Comparison of ENCODE assay signal across 10 cellular contexts in the genomic region with DNA sequence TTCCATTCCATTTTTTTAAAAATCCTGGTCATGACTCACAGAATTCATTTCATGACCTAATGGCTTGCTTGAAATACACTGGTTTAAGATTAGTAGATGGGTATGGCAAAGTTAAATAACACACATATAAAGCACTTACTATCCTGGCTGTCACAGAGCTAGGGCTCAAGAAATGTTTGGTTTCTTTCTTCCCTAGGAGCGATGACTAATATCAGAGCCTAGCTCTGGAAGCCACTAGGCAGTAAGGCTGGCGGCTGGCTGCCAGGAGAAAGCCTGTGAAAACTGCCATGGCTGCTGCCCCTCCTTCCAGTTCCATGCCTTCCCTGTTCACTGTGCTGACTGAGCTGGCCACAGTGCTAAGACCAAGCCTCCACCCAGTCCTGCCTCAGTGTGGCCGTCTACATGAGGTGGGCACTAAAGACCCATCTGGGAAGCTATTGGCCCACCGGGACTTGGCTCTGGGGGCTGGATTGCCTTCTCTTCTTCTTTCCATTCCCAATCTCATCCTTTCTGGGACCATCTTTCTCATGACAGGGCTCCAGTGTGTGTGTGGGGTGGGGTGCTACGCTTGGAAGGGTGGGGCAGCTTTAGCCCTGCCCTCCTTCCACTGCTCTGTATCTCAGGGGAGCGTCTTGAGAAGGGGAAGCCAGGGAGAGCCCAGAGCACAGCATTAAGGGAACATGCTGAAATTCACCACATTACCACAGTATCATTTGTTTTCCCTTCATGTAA. TPM values are rescaled to one million over a fixed set of nuclear protein-coding genes. Genes with fewer than 3 reads are reported as not detected.
A peak's percentile ranks its signal among the peaks of the same experiment; 100 is the strongest.
DNase-seq lines count a peak whose midpoint lies in the region; ATAC-seq, FAIRE-seq and TF ChIP-seq lines count a peak whose summit lies in the region.
"Had no signal": no experiment of that assay in that cellular context is flagged by ENCODE, and none has a peak within 500 bp of the region (broad histone marks: within the 10 kb centered on the region; RNA-seq: fewer than 3 reads in every experiment).

No MANE protein-coding gene starts in this region.

- peaks cover 0 to 13% of the 10 kb centered on the region in 2 donors for H3K4me1 ChIP-seq in ascending aorta
- peaks cover 0 to 19% (median 5%) of the 10 kb centered on the region in 9 donors for H3K4me1 ChIP-seq in heart right ventricle
- H3K4me1 ChIP-seq: upper lobe of left lung had no signal

- H3K27ac Mint-ChIP-seq in T-helper 17 cell, result no peak overlapping the region

- H3K36me3 Mint-ChIP-seq in T-helper 17 cell (ENCODE audit: low read depth), result peaks cover 6% of the 10 kb centered on the region

- H3K36me3 ChIP-seq in ascending aorta (peaks cover 34 to 47% of the 10 kb centered on the region in 2 donors), heart right ventricle (peaks cover 0 to 78% (median 16%) of the 10 kb centered on the region in 9 donors)

- peak; percentile 73 for DNase-seq in Caki2 (ENCODE audit: low read depth)
- DNase-seq in ascending aorta (ENCODE audit: low spot score in 2 of 2), result peak in 1 of 2 donors; percentile 86
- DNase-seq in heart right ventricle, result peak; percentile 38 to 64
- DNase-seq in renal cortical epithelial cell (ENCODE audit: low read depth), result peak; percentile 85
- no peak for DNase-seq in CD1c-positive myeloid dendritic cell (ENCODE audit: extremely low spot score)
- DNase-seq in T-helper 17 cell, result no peak
- DNase-seq in NCI-H1417 (lab: John Stamatoyannopoulos, UW), result no peak
- DNase-seq in GM19239 (ENCODE audit: insufficient read length, low spot score), result no peak
- DNase-seq: upper lobe of left lung had no signal

- in situ Hi-C loops in Caki2 (cut with HindIII; ENCODE audit: low pct_unique_long_range_greater_than_20kb, low sequenced_read_pairs), result no loop called here

- no peaks in the 10 kb centered on the region for H3K27me3 Mint-ChIP-seq in T-helper 17 cell

- H3K27me3 ChIP-seq in ascending aorta (no peaks in the 10 kb centered on the region), heart right ventricle (no peaks in the 10 kb centered on the region)
- H3K27me3 ChIP-seq: upper lobe of left lung had no signal

- H3K9me3 ChIP-seq in ascending aorta (no peaks in the 10 kb centered on the region), heart right ventricle (no peaks in the 10 kb centered on the region), T-helper 17 cell (ENCODE audit: control insufficient read depth, low read length, poor library complexity, severe bottlenecking) (no peaks in the 10 kb centered on the region)
- H3K9me3 ChIP-seq: upper lobe of left lung had no signal

- H3K4me3 Mint-ChIP-seq in T-helper 17 cell, result no peak overlapping the region
- H3K4me3 Mint-ChIP-seq: nephron had no signal

- FAIRE-seq in GM19239 (lab: Jason Lieb, UNC), result no peak

- peak; percentile 34 to 62 (median 55) for ATAC-seq in heart right ventricle
- no peak for ATAC-seq in T-helper 17 cell

- 83 to 89% methylated on average over 6 of the region's 6 CpGs for WGBS in heart right ventricle, 2 donors

- no peak overlapping the region for H3K4me3 ChIP-seq in ascending aorta
- no peak overlapping the region for H3K4me3 ChIP-seq in heart right ventricle
- H3K4me3 ChIP-seq: upper lobe of left lung had no signal

- H3K27ac ChIP-seq in ascending aorta, result peak overlapping the region; percentile 62 to 78
- peak overlapping the region in 2 of 10 donors; percentile 22 to 44 for H3K27ac ChIP-seq in heart right ventricle

- intact Hi-C loops in ascending aorta (cut with DNase I) (loop anchor here (5.0 kb wide), 1 partner anchor 35 kb away; no protein-coding TSS in a partner anchor), heart right ventricle (cut with DNase I) (no loop called here)

- TF ChIP-seq CTCF in ascending aorta (IDR thresholded peaks at IDR 0.05) (no peak), heart right ventricle (IDR thresholded peaks at IDR 0.05) (no peak)

- H3K4me1 Mint-ChIP-seq in T-helper 17 cell, result peaks cover 3% of the 10 kb centered on the region

RNA-seq across cellular contexts. Expression of gene ASCL5, which starts 10.8 kb away (rescaled TPM):
- total RNA-seq in Caki2 (2014; rRNA removed; shearing (Covaris generic); ENCODE audit: low replicate concordance), result 0.07 and 0.41 TPM in 2 replicates
- total RNA-seq in ascending aorta (not detected), heart right ventricle (not detected), renal cortical epithelial cell (not detected in 2 replicates), T-helper 17 cell (under 1 TPM in 1 of 2 donors, not detected in 1; 0.27 TPM)
- polyA plus RNA-seq in heart right ventricle, result not detected
- total RNA-seq: upper lobe of left lung had no signal

RNA-seq across cellular contexts. Expression of gene TMEM9, which starts 16.5 kb away (rescaled TPM):
- 388 and 475 TPM in 2 replicates for total RNA-seq in Caki2 (2014; rRNA removed; shearing (Covaris generic); ENCODE audit: low replicate concordance)
- 45.8 TPM for total RNA-seq in ascending aorta
- 10 to 100 TPM; 19.6 to 37.0 (median 25.4) TPM for total RNA-seq in heart right ventricle
- 10 to 100 TPM; 19.7 to 49.6 TPM for polyA plus RNA-seq in heart right ventricle
- total RNA-seq in renal cortical epithelial cell, result 155 and 163 TPM in 2 replicates
- total RNA-seq in T-helper 17 cell, result 10 to 100 TPM; 13.0 to 13.1 TPM

RNA-seq across cellular contexts. Expression of gene CACNA1S, which starts 25.5 kb away (rescaled TPM):
- total RNA-seq in Caki2 (2014; rRNA removed; shearing (Covaris generic); ENCODE audit: low replicate concordance), result not detected in 2 replicates
- total RNA-seq in ascending aorta (not detected), heart right ventricle (under 1 TPM in 4 of 10 donors, not detected in 6; 0.04 to 0.09 (median 0.07) TPM), renal cortical epithelial cell (not detected in 2 replicates), T-helper 17 cell (not detected)
- polyA plus RNA-seq in heart right ventricle, result under 1 TPM in 1 of 2 donors, not detected in 1; under 0.01 TPM

RNA-seq across cellular contexts. Expression of gene IGFN1, which starts 52.9 kb away (rescaled TPM):
- 65.4 and 75.0 TPM in 2 replicates for total RNA-seq in Caki2 (2014; rRNA removed; shearing (Covaris generic); ENCODE audit: low replicate concordance)
- total RNA-seq in ascending aorta, result not detected
- under 1 TPM in 4 of 10 donors, not detected in 6; 0.02 to 0.07 (median 0.03) TPM for total RNA-seq in heart right ventricle
- under 1 TPM in 1 of 2 donors, not detected in 1; 0.01 TPM for polyA plus RNA-seq in heart right ventricle
- total RNA-seq in renal cortical epithelial cell, result under 0.01 and 12.1 TPM in 2 replicates
- not detected for total RNA-seq in T-helper 17 cell

Comparison
In these comparisons a context has a peak if more than half of its experiments do, and no peak if none do; other contexts are left out.
1. DNase-seq: peak in Caki2 (single experiment), heart right ventricle (2 of 2) and renal cortical epithelial cell (single experiment); none in CD1c-positive myeloid dendritic cell (single experiment), T-helper 17 cell (0 of 3), NCI-H1417 (0 of 3) and GM19239 (single experiment).